In genomic region chr11:116787786-116788486, GRCh38 we compare ENCODE assay signal across 2 cellular contexts.
TF ChIP-seq lines count a peak whose summit lies in the region.

A gene with protein sequence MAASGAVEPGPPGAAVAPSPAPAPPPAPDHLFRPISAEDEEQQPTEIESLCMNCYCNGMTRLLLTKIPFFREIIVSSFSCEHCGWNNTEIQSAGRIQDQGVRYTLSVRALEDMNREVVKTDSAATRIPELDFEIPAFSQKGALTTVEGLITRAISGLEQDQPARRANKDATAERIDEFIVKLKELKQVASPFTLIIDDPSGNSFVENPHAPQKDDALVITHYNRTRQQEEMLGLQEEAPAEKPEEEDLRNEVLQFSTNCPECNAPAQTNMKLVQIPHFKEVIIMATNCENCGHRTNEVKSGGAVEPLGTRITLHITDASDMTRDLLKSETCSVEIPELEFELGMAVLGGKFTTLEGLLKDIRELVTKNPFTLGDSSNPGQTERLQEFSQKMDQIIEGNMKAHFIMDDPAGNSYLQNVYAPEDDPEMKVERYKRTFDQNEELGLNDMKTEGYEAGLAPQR (minus strand): TSS chr11:116788023. CDS start chr11:116787990, 33 bp downstream.

TF ChIP-seq in GM23338, 12 proteins besides CTCF, POLR2A, EP300 and RAD21 (continued from another document):
- TF ChIP-seq CREB1 (CRISPR knock-in tag; IDR thresholded peaks at IDR 0.05; ENCODE audit: low read depth) (peak; percentile 89), EZH2phosphoT487 (IDR thresholded peaks at IDR 0.05; ENCODE audit: unreplicated experiment) (no peak), EZH2 (IDR thresholded peaks at IDR 0.05; ENCODE audit: low read depth, unreplicated experiment) (no peak)
- TF ChIP-seq, protein P1, sequence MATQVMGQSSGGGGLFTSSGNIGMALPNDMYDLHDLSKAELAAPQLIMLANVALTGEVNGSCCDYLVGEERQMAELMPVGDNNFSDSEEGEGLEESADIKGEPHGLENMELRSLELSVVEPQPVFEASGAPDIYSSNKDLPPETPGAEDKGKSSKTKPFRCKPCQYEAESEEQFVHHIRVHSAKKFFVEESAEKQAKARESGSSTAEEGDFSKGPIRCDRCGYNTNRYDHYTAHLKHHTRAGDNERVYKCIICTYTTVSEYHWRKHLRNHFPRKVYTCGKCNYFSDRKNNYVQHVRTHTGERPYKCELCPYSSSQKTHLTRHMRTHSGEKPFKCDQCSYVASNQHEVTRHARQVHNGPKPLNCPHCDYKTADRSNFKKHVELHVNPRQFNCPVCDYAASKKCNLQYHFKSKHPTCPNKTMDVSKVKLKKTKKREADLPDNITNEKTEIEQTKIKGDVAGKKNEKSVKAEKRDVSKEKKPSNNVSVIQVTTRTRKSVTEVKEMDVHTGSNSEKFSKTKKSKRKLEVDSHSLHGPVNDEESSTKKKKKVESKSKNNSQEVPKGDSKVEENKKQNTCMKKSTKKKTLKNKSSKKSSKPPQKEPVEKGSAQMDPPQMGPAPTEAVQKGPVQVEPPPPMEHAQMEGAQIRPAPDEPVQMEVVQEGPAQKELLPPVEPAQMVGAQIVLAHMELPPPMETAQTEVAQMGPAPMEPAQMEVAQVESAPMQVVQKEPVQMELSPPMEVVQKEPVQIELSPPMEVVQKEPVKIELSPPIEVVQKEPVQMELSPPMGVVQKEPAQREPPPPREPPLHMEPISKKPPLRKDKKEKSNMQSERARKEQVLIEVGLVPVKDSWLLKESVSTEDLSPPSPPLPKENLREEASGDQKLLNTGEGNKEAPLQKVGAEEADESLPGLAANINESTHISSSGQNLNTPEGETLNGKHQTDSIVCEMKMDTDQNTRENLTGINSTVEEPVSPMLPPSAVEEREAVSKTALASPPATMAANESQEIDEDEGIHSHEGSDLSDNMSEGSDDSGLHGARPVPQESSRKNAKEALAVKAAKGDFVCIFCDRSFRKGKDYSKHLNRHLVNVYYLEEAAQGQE (IDR thresholded peaks at IDR 0.05; ENCODE audit: unreplicated experiment): no peak

TF ChIP-seq in SK-N-SH, 30 proteins besides CTCF, POLR2A, EP300 and RAD21 (continued from another document):
- TF ChIP-seq, protein P1 (IDR thresholded peaks at IDR 0.05; ENCODE audit: low read depth, low read length): peak; percentile 7; the same call in 1 of the 2 replicates
- TF ChIP-seq TCF12 (IDR thresholded peaks at IDR 0.05): 0 out of 2 replicates have a peak, but pooled peaks have one; percentile 35
- peak; percentile 83 for TF ChIP-seq GABPA (IDR thresholded peaks at IDR 0.05; ENCODE audit: low read depth)
- TF ChIP-seq IRF3 (IDR thresholded peaks at IDR 0.05; ENCODE audit: low read depth, low read length): no peak
- TF ChIP-seq FOSL2 (IDR thresholded peaks at IDR 0.05; ENCODE audit: borderline replicate concordance, low read depth): no peak
- peak; percentile 86 for TF ChIP-seq TAF1 (IDR thresholded peaks at IDR 0.05; ENCODE audit: borderline replicate concordance, low read depth, low read length)
- TF ChIP-seq NFIC (IDR thresholded peaks at IDR 0.05; ENCODE audit: borderline replicate concordance): no peak
- peak; percentile 86 for TF ChIP-seq YY1 (IDR thresholded peaks at IDR 0.05; ENCODE audit: low read depth)
- peak; percentile 94 for TF ChIP-seq MXI1 (IDR thresholded peaks at IDR 0.05; ENCODE audit: low read depth, low read length)
- no peak for TF ChIP-seq SMC3 (IDR thresholded peaks at IDR 0.05; ENCODE audit: low read depth, low read length)
- peak; percentile 93 for TF ChIP-seq ELF1 (IDR thresholded peaks at IDR 0.05)
- TF ChIP-seq POLR2AphosphoS5 (IDR thresholded peaks at IDR 0.05; ENCODE audit: low read depth, low read length): peak; percentile 98
